In the genomic region with DNA sequence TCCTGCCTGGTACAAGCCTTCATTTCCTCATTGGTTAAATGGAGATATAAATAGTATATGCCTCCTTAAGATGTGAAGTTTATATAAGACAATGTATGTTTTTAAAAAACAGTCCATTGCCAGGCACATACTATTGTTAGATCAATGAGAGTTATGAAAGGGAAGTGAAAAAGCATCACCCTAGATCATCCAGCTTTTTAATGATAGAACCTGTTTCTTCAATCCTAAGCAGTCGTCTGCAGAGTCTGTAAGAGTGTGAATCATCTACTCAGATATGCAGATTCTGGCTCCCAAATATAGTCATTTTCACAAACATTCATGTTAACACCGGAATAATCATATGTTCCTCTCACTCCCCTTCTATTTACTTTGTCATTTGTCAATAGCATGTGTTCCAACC, we compare ENCODE assay signal across 18 cellular contexts.
DNase-seq lines count a peak whose midpoint lies in the region; ATAC-seq and TF ChIP-seq lines count a peak whose summit lies in the region.
"Had no signal": no experiment of that assay in that cellular context is flagged by ENCODE, and none has a peak within 500 bp of the region (broad histone marks: within the 10 kb centered on the region; RNA-seq: fewer than 3 reads in every experiment).

No MANE protein-coding gene starts in this region.

- TF ChIP-seq CTCF in GM10248 (IDR thresholded peaks at IDR 0.05; ENCODE audit: control extremely low read depth, extremely low read depth, low read depth, missing control alignments), result no peak

- ATAC-seq in GM19023 (IDR thresholded peaks at IDR 0.05; ENCODE audit: unreplicated experiment), result peak; percentile 60
- peak; percentile 83 for ATAC-seq in HG03442 (IDR thresholded peaks at IDR 0.05; ENCODE audit: unreplicated experiment)
- ATAC-seq: HepG2, sciatic nerve, T-cell had no signal

- POLR2A ChIA-PET in GM10248 (lab: Yijun Ruan, JAX), result no interaction called here

- DNase-seq in GM10248 (ENCODE audit: extremely low spot score) (peak; percentile 47), HCEC 1CT (peak; percentile 7), NCI-H2029 treated with DMSO at 0.1 percent for 48 hours (lab: John Stamatoyannopoulos, UW) (no peak), hypothalamus (lab: John Stamatoyannopoulos, UW) (no peak)
- DNase-seq in stimulated activated CD4-positive, alpha-beta T cell treated with anti-CD3 and anti-CD28 coated beads, Interleukin-2, amount 100 ng/mL, for 48 hours, result no peak
- no peak for DNase-seq in stimulated activated CD4-positive, alpha-beta T cell treated with anti-CD3 and anti-CD28 coated beads, Interleukin-1b, Interleukin-23, amount 100 ng/mL, for 48 hours
- DNase-seq: activated B cell treated with CpG ODN at 0.5 μM for 24 hours; activated effector memory CD4-positive, alpha-beta T cell treated with anti-CD3 and anti-CD28 coated beads, Interleukin-2, amount 50 U/mL, for 16 hours; anterior cingulate cortex; DMS79; NCI-H774; stimulated activated CD4-positive, alpha-beta T cell treated with anti-CD3 and anti-CD28 coated beads, Interleukin-4, amount 100 ng/mL, for 1 hour; T-cell; tibial artery had no signal

- CTCF ChIA-PET in GM10248 (lab: Yijun Ruan, JAX), result interaction anchor here (1.1 to 3.2 kb wide), 5 partner anchors 15 to 214 kb away, joined by 3 to 12 read pairs (median 4); no protein-coding TSS in a partner anchor

Comparison
In these comparisons a context has a peak if more than half of its experiments do, and no peak if none do; other contexts are left out.
1. DNase-seq: peak in GM10248 (single experiment) and HCEC 1CT (single experiment); none in NCI-H2029 treated with DMSO at 0.1 percent for 48 hours (single experiment), stimulated activated CD4-positive, alpha-beta T cell treated with anti-CD3 and anti-CD28 coated beads, Interleukin-2, amount 100 ng/mL, for 48 hours (0 of 2), stimulated activated CD4-positive, alpha-beta T cell treated with anti-CD3 and anti-CD28 coated beads, Interleukin-1b, Interleukin-23, amount 100 ng/mL, for 48 hours (single experiment) and hypothalamus (0 of 51).